In genomic region chr17:40541873-40542561, GRCh38 we compare ENCODE assay signal across 1 cellular context.
TF ChIP-seq lines count a peak whose summit lies in the region.

No MANE protein-coding gene starts in this region.

TF ChIP-seq in WTC11, 78 proteins besides CTCF, POLR2A, EP300 and RAD21 (continued from another document):
- TF ChIP-seq ZNF532 (CRISPR knock-in tag; IDR thresholded peaks at IDR 0.05; ENCODE audit: borderline replicate concordance) (no peak), OVOL2 (CRISPR knock-in tag; IDR thresholded peaks at IDR 0.05; ENCODE audit: borderline replicate concordance) (no peak), AR (CRISPR knock-in tag; IDR thresholded peaks at IDR 0.05) (no peak)
- TF ChIP-seq, protein P1, sequence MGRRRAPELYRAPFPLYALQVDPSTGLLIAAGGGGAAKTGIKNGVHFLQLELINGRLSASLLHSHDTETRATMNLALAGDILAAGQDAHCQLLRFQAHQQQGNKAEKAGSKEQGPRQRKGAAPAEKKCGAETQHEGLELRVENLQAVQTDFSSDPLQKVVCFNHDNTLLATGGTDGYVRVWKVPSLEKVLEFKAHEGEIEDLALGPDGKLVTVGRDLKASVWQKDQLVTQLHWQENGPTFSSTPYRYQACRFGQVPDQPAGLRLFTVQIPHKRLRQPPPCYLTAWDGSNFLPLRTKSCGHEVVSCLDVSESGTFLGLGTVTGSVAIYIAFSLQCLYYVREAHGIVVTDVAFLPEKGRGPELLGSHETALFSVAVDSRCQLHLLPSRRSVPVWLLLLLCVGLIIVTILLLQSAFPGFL (CRISPR knock-in tag; IDR thresholded peaks at IDR 0.05; ENCODE audit: borderline replicate concordance) = no peak
TF ChIP-seq in WTC11: peak in this region for 0.
